20 cellular contexts compared by ENCODE assay signal in genomic region chr2:47264183-47264582, GRCh38.
DNase-seq lines count a peak whose midpoint lies in the region; FAIRE-seq and TF ChIP-seq lines count a peak whose summit lies in the region.
"Had no signal": no experiment of that assay in that cellular context is flagged by ENCODE, and none has a peak within 500 bp of the region (broad histone marks: within the 10 kb centered on the region; RNA-seq: fewer than 3 reads in every experiment).

No MANE protein-coding gene starts in this region.

- H2AK5ac ChIP-seq in H1 (ENCODE audit: low read depth, low read length), result no peak overlapping the region

- no peaks in the 10 kb centered on the region for H3K36me3 ChIP-seq in H1 (ENCODE audit: control insufficient read depth in 2 of 4, insufficient read depth in 4 of 4, low read length in 3 of 4)
- H3K36me3 ChIP-seq in neural cell (ENCODE audit: insufficient read depth, low read length), result no peaks in the 10 kb centered on the region
- no peaks in the 10 kb centered on the region for H3K36me3 ChIP-seq in stomach
- H3K36me3 ChIP-seq: prostate gland, spleen had no signal

- H3K9me3 ChIP-seq in H1 (ENCODE audit: insufficient read depth in 2 of 2, low read depth in 1 of 2, low read length in 1 of 2) (no peaks in the 10 kb centered on the region), neural cell (ENCODE audit: low read length) (no peaks in the 10 kb centered on the region), stomach (no peaks in the 10 kb centered on the region)
- H3K9me3 ChIP-seq: prostate gland, spleen had no signal

- no peak overlapping the region; the same call in 1 of the 2 replicates for H2BK5ac ChIP-seq in H1 (ENCODE audit: low read depth, low read length)

- H3K14ac ChIP-seq in H1 (ENCODE audit: insufficient read length), result no peak overlapping the region

- no peak for FAIRE-seq in H1 (lab: Jason Lieb, UNC)
- FAIRE-seq in urothelium cell line (lab: Jason Lieb, UNC), result no peak

- DNase-seq in C1 segment of cervical spinal cord (lab: John Stamatoyannopoulos, UW), result peak in 9 of 14 donors; percentile 7 to 51 (median 31)
- peak; percentile 15 for DNase-seq in NCI-H69 (lab: John Stamatoyannopoulos, UW)
- peak in 1 of 2 experiments; percentile 65 for DNase-seq in H1 (ENCODE audit: low read depth in 1 of 2, low spot score in 2 of 2)
- DNase-seq in urothelium cell line (ENCODE audit: low spot score), result no peak
- no peak for DNase-seq in stomach
- DNase-seq in glomerular visceral epithelial cell (ENCODE audit: extremely low spot score), result no peak
- DNase-seq in activated CD4-positive, alpha-beta T cell treated with anti-CD3 and anti-CD28 coated beads, Interleukin-2, amount 50 U/mL, for 1 hour, result no peak
- DNase-seq: activated CD8-positive, alpha-beta memory T cell treated with anti-CD3 and anti-CD28 coated beads, Interleukin-2, amount 10 ng/mL, durations not matched to agents 7 days and 5 days; CD4-positive, alpha-beta T cell; foreskin fibroblast; HCEC 1CT; naive B cell; NCI-H1694 treated with DMSO at 0.1 percent for 48 hours; NCI-H345; spleen; stimulated activated naive B cell treated with anti-CD40 and anti-IgM and Interleukin-4, amounts not matched to agents 10 μg/mL and 1 μg/mL and 100 μg/mL, for 72 hours; T-helper 17 cell had no signal

- no peaks in the 10 kb centered on the region for H3F3A ChIP-seq in neural cell (ENCODE audit: insufficient read depth, low read length, poor library complexity, severe bottlenecking)

- H3K4me1 ChIP-seq in H1 (replicated peaks in 1 of 4; ENCODE audit: control insufficient read depth in 3 of 4, insufficient read depth in 4 of 4, low read length in 3 of 4) (peaks cover 10 to 17% (median 14%) of the 10 kb centered on the region in 4 experiments), stomach (peaks cover 0 to 13% (median 2%) of the 10 kb centered on the region in 4 donors)

- H3K27me3 ChIP-seq in H1 (replicated peaks in 1 of 4; ENCODE audit: control insufficient read depth in 3 of 4, extremely low read depth in 1 of 4, insufficient read depth in 3 of 4, low read length in 3 of 4) (no peaks in the 10 kb centered on the region), neural cell (ENCODE audit: insufficient read depth, low read depth, low read length) (no peaks in the 10 kb centered on the region), stomach (no peaks in the 10 kb centered on the region)
- H3K27me3 ChIP-seq: spleen had no signal

- peak overlapping the region; percentile 19; the same call in 1 of the 2 replicates for H2BK15ac ChIP-seq in H1 (ENCODE audit: low read length)

- H3K9ac ChIP-seq in H1 (replicated peaks in 1 of 4; ENCODE audit: extremely low read depth in 1 of 4, low read depth in 3 of 4, low read length in 3 of 4) (no peak overlapping the region), neural cell (ENCODE audit: low read length) (no peak overlapping the region)

- H2BK120ac ChIP-seq in H1 (replicated peaks; ENCODE audit: low read depth, low read length), result no peak overlapping the region

- WGBS in H1 (ENCODE audit: extremely low coverage in 1 of 2, insufficient coverage in 1 of 2, insufficient read length in 1 of 2, insufficient replicate concordance in 2 of 2, low coverage in 1 of 2, low lambda C conversion rate in 2 of 2, missing lambda C conversion rate in 1 of 2), 2 experiments, result 42% methylated on average over 7 of the region's 7 CpGs; no CpG with 5 or more reads in 1 of the 2 experiments
- 76 to 90% (median 81%) methylated on average over 5 to 7 of the region's 7 CpGs for WGBS in stomach, 5 donors

- TF ChIP-seq RAD21 in H1 (IDR thresholded peaks at IDR 0.05 in 1 of 2, conservative IDR thresholded peaks at IDR 0.05 in 1 of 2; ENCODE audit: low read depth in 2 of 2, low read length in 2 of 2) (peak; percentile 42 to 56), neural cell (conservative IDR thresholded peaks at IDR 0.05) (no peak)

- no peak overlapping the region for H3K27ac ChIP-seq in H1 (ENCODE audit: low read depth, low read length)
- H3K27ac ChIP-seq in neural cell (ENCODE audit: low read length), result no peak overlapping the region
- H3K27ac ChIP-seq in stomach, result no peak overlapping the region
- H3K27ac ChIP-seq: prostate gland, spleen had no signal

- TF ChIP-seq POLR2A in H1 (IDR thresholded peaks at IDR 0.05; ENCODE audit: control extremely low read depth in 1 of 2, low read depth in 2 of 2, low read length in 2 of 2) (no peak), stomach (IDR thresholded peaks at IDR 0.05) (no peak)

- CTCF ChIA-PET in H1 (lab: Charles Lee; ENCODE audit: partially characterized antibody), result interaction anchor here (0.6 to 6.0 kb wide), 30 partner anchors 9 to 422 kb away, joined by 3 to 34 read pairs (median 4); no protein-coding TSS in a partner anchor

- H3K23ac ChIP-seq in H1 (ENCODE audit: insufficient read length), result no peak overlapping the region

- peak overlapping the region; percentile 77; the same call in 1 of the 2 replicates for H2BK12ac ChIP-seq in H1 (ENCODE audit: low read depth, low read length)

- no peaks in the 10 kb centered on the region for H3K79me2 ChIP-seq in H1 (ENCODE audit: control insufficient read depth in 1 of 2, insufficient read depth in 2 of 2, low read length in 2 of 2)
- H3K79me2 ChIP-seq in neural cell (replicated peaks; ENCODE audit: insufficient read depth, low read length), result no peaks in the 10 kb centered on the region

- no peak overlapping the region for H4K91ac ChIP-seq in H1 (replicated peaks; ENCODE audit: insufficient read length, low read length)

- intact Hi-C loops in stomach (cut with DNase I; ENCODE audit: low total_unique reads), result no loop called here

- H3K23me2 ChIP-seq in H1 (ENCODE audit: low read depth, low read length), result no peaks in the 10 kb centered on the region; the same call in 1 of the 2 replicates

- POLR2A ChIA-PET in H1 (lab: Charles Lee; ENCODE audit: partially characterized antibody), result interaction anchor here (1.0 to 1.9 kb wide), 3 partner anchors 25 to 90 kb away, joined by 3 to 5 read pairs (median 4); no protein-coding TSS in a partner anchor

- H3K4me2 ChIP-seq in H1 (ENCODE audit: insufficient read depth in 1 of 2, low read depth in 2 of 2, low read length in 2 of 2), result no peak overlapping the region
- H3K4me2 ChIP-seq in neural cell (ENCODE audit: low read length), result no peak overlapping the region

- H2AFZ ChIP-seq in H1 (ENCODE audit: low read length) (peak overlapping the region; percentile 95), neural cell (ENCODE audit: low read depth, low read length) (no peak overlapping the region)

- no peaks in the 10 kb centered on the region for H3K79me1 ChIP-seq in H1 (ENCODE audit: low read depth, low read length)

- peak overlapping the region; percentile 88; the same call in 1 of the 2 replicates for H2BK20ac ChIP-seq in H1 (ENCODE audit: low read length)

- H3K4me3 ChIP-seq in H1 (ENCODE audit: extremely low read depth in 1 of 4, insufficient read depth in 2 of 4, low read depth in 3 of 4, low read length in 4 of 4) (no peak overlapping the region), neural cell (ENCODE audit: low read length) (no peak overlapping the region), stomach (no peak overlapping the region)
- H3K4me3 ChIP-seq: lung, prostate gland, spleen had no signal

- peak overlapping the region; percentile 36; the same call in 1 of the 2 replicates for H3K18ac ChIP-seq in H1 (ENCODE audit: extremely low read depth, low read length)

- no peaks in the 10 kb centered on the region for H4K20me1 ChIP-seq in H1 (replicated peaks in 1 of 2; ENCODE audit: control insufficient read depth in 1 of 2, insufficient read depth in 2 of 2, low read length in 2 of 2)
- no peaks in the 10 kb centered on the region for H4K20me1 ChIP-seq in neural cell (ENCODE audit: insufficient read depth)

- no peak overlapping the region for H3K4ac ChIP-seq in H1 (replicated peaks; ENCODE audit: insufficient read length, low read depth, low read length)

- H3K9me2 ChIP-seq in neural cell (ENCODE audit: insufficient read depth, low read length), result no peaks in the 10 kb centered on the region

- TF ChIP-seq CTCF in H1 (IDR thresholded peaks at IDR 0.05; ENCODE audit: control extremely low read depth in 1 of 3, insufficient read depth in 1 of 3, low read depth in 1 of 3, low read length in 3 of 3) (peak; percentile 45 to 71 (median 59)), neural cell (IDR thresholded peaks at IDR 0.05; ENCODE audit: poor library complexity, severe bottlenecking) (peak; percentile 16), stomach (IDR thresholded peaks at IDR 0.05) (no peak)

- H3K56ac ChIP-seq in H1 (replicated peaks; ENCODE audit: insufficient read length, low read depth, low read length), result no peak overlapping the region

- TF ChIP-seq EP300 in H1 (IDR thresholded peaks at IDR 0.05; ENCODE audit: borderline replicate concordance in 1 of 2, low read depth in 2 of 2, low read length in 2 of 2), result no peak
- no peak for TF ChIP-seq EP300 in neural cell (conservative IDR thresholded peaks at IDR 0.05; ENCODE audit: poor library complexity, severe bottlenecking)
- no peak for TF ChIP-seq EP300 in stomach (IDR thresholded peaks at IDR 0.05)

- no peak overlapping the region for H4K8ac ChIP-seq in H1 (ENCODE audit: extremely low read depth, insufficient read depth, low read length)

- H4K5ac ChIP-seq in H1 (ENCODE audit: insufficient read length, low read depth, low read length), result no peak overlapping the region

TF ChIP-seq in H1, 55 proteins besides CTCF, POLR2A, EP300 and RAD21 (continues in another document):
- TF ChIP-seq NANOG (IDR thresholded peaks at IDR 0.05; ENCODE audit: insufficient read depth, low read depth, low read length, poor library complexity, severe bottlenecking) (no peak), JUN (IDR thresholded peaks at IDR 0.05; ENCODE audit: low read depth, low read length) (no peak), NRF1 (IDR thresholded peaks at IDR 0.05; ENCODE audit: low read depth, low read length) (no peak), TAF7 (optimal IDR thresholded peaks at IDR 0.05; ENCODE audit: borderline replicate concordance, low read depth, low read length) (no peak), CREB1 (IDR thresholded peaks at IDR 0.05) (no peak), SUZ12 (IDR thresholded peaks at IDR 0.05; ENCODE audit: low read length) (no peak)

Comparison
In these comparisons a context has a peak if more than half of its experiments do, and no peak if none do; other contexts are left out.
1. DNase-seq: peak in C1 segment of cervical spinal cord (9 of 14) and NCI-H69 (single experiment); none in urothelium cell line (single experiment), stomach (single experiment), glomerular visceral epithelial cell (single experiment) and activated CD4-positive, alpha-beta T cell treated with anti-CD3 and anti-CD28 coated beads, Interleukin-2, amount 50 U/mL, for 1 hour (single experiment).
2. CTCF ChIP-seq: peak in H1 (3 of 3) and neural cell (single experiment); none in stomach (0 of 7).